Comparison of ENCODE assay signal across 1 cellular context in the genomic region with DNA sequence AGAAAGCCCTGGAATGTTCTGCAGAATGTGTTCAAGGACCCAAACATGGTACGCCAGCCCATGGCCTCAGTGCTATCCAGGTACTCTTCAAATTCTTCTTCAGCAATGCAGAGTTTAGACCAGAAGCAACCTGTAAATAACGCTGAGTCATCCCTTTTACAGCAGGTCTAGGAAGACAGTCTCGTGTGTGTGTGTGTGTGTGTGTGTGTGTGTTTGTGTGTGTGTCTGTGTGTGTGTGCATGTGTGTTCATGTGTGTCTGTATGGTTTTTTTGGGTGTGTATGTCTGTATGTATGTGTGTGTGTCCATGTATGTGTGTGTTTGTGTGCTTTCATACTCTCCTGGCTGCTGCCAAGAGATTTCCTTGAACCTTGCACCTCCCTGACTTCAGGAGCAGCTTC.
TF ChIP-seq lines count a peak whose summit lies in the region.

No MANE protein-coding gene starts in this region.

TF ChIP-seq in GM23338, 12 proteins besides CTCF, POLR2A, EP300 and RAD21 (continued from another document):
- TF ChIP-seq, protein P1, sequence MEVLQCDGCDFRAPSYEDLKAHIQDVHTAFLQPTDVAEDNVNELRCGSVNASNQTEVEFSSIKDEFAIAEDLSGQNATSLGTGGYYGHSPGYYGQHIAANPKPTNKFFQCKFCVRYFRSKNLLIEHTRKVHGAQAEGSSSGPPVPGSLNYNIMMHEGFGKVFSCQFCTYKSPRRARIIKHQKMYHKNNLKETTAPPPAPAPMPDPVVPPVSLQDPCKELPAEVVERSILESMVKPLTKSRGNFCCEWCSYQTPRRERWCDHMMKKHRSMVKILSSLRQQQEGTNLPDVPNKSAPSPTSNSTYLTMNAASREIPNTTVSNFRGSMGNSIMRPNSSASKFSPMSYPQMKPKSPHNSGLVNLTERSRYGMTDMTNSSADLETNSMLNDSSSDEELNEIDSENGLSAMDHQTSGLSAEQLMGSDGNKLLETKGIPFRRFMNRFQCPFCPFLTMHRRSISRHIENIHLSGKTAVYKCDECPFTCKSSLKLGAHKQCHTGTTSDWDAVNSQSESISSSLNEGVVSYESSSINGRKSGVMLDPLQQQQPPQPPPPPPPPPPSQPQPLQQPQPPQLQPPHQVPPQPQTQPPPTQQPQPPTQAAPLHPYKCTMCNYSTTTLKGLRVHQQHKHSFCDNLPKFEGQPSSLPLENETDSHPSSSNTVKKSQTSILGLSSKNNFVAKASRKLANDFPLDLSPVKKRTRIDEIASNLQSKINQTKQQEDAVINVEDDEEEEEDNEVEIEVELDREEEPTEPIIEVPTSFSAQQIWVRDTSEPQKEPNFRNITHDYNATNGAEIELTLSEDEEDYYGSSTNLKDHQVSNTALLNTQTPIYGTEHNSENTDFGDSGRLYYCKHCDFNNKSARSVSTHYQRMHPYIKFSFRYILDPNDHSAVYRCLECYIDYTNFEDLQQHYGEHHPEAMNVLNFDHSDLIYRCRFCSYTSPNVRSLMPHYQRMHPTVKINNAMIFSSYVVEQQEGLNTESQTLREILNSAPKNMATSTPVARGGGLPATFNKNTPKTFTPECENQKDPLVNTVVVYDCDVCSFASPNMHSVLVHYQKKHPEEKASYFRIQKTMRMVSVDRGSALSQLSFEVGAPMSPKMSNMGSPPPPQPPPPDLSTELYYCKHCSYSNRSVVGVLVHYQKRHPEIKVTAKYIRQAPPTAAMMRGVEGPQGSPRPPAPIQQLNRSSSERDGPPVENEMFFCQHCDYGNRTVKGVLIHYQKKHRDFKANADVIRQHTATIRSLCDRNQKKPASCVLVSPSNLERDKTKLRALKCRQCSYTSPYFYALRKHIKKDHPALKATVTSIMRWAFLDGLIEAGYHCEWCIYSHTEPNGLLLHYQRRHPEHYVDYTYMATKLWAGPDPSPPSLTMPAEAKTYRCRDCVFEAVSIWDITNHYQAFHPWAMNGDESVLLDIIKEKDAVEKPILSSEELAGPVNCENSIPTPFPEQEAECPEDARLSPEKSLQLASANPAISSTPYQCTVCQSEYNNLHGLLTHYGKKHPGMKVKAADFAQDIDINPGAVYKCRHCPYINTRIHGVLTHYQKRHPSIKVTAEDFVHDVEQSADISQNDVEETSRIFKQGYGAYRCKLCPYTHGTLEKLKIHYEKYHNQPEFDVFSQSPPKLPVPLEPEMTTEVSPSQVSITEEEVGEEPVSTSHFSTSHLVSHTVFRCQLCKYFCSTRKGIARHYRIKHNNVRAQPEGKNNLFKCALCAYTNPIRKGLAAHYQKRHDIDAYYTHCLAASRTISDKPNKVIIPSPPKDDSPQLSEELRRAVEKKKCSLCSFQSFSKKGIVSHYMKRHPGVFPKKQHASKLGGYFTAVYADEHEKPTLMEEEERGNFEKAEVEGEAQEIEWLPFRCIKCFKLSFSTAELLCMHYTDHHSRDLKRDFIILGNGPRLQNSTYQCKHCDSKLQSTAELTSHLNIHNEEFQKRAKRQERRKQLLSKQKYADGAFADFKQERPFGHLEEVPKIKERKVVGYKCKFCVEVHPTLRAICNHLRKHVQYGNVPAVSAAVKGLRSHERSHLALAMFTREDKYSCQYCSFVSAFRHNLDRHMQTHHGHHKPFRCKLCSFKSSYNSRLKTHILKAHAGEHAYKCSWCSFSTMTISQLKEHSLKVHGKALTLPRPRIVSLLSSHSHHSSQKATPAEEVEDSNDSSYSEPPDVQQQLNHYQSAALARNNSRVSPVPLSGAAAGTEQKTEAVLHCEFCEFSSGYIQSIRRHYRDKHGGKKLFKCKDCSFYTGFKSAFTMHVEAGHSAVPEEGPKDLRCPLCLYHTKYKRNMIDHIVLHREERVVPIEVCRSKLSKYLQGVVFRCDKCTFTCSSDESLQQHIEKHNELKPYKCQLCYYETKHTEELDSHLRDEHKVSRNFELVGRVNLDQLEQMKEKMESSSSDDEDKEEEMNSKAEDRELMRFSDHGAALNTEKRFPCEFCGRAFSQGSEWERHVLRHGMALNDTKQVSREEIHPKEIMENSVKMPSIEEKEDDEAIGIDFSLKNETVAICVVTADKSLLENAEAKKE (CRISPR knock-in tag; IDR thresholded peaks at IDR 0.05): no peak
- TF ChIP-seq, protein P2, sequence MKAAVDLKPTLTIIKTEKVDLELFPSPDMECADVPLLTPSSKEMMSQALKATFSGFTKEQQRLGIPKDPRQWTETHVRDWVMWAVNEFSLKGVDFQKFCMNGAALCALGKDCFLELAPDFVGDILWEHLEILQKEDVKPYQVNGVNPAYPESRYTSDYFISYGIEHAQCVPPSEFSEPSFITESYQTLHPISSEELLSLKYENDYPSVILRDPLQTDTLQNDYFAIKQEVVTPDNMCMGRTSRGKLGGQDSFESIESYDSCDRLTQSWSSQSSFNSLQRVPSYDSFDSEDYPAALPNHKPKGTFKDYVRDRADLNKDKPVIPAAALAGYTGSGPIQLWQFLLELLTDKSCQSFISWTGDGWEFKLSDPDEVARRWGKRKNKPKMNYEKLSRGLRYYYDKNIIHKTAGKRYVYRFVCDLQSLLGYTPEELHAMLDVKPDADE (IDR thresholded peaks at IDR 0.05): no peak
- TF ChIP-seq CREB1 (CRISPR knock-in tag; IDR thresholded peaks at IDR 0.05; ENCODE audit: low read depth): no peak
- no peak for TF ChIP-seq POLR2AphosphoS5 (IDR thresholded peaks at IDR 0.05; ENCODE audit: low read depth)
- no peak for TF ChIP-seq EZH2phosphoT487 (IDR thresholded peaks at IDR 0.05; ENCODE audit: unreplicated experiment)
- TF ChIP-seq ZNF114 (CRISPR knock-in tag; IDR thresholded peaks at IDR 0.05): no peak
